ENCODE assay signal across 20 cellular contexts in genomic region chr3:136332302-136332701, GRCh38.
A peak's percentile ranks its signal among the peaks of the same experiment; 100 is the strongest.
DNase-seq lines count a peak whose midpoint lies in the region; ATAC-seq and TF ChIP-seq lines count a peak whose summit lies in the region.
"Had no signal": no experiment of that assay in that cellular context is flagged by ENCODE, and none has a peak within 500 bp of the region (broad histone marks: within the 10 kb centered on the region; RNA-seq: fewer than 3 reads in every experiment).

No MANE protein-coding gene starts in this region.

- H3K4me3 ChIP-seq in HCT116 (replicated peaks in 1 of 2; ENCODE audit: low read depth in 1 of 2, low read length in 2 of 2), result no peak overlapping the region
- H3K4me3 ChIP-seq: K562, SK-N-MC had no signal

- no peak overlapping the region for H3K4me3 Mint-ChIP-seq in activated CD4-positive, alpha-beta T cell treated with anti-CD3 and anti-CD28 coated beads, Interleukin-2, amount 10 ng/mL, durations not matched to agents 24 days and 14 days
- no peak overlapping the region for H3K4me3 Mint-ChIP-seq in activated T-helper 17 cell treated with anti-CD3 and anti-CD28 coated beads, Interleukin-2, amount 50 U/mL, for 72 hours
- H3K4me3 Mint-ChIP-seq in stimulated activated effector memory CD8-positive, alpha-beta T cell treated with anti-CD3 and anti-CD28 coated beads, Interleukin-12 subunit alpha, Interleukin-12 subunit beta, amount 100 ng/mL, for 72 hours, result no peak overlapping the region
- no peak overlapping the region for H3K4me3 Mint-ChIP-seq in MCF 10A (ENCODE audit: unreplicated experiment)
- H3K4me3 Mint-ChIP-seq: B cell had no signal

- no peaks in the 10 kb centered on the region for H3K9me2 ChIP-seq in HCT116 (ENCODE audit: insufficient read depth)

- H2AFZ ChIP-seq in HCT116 (ENCODE audit: low read depth, low read length, poor library complexity, severe bottlenecking), result no peak overlapping the region

- no peak for DNase-seq in activated CD4-positive, alpha-beta T cell treated with anti-CD3 and anti-CD28 coated beads, Interleukin-2, amount 10 ng/mL, durations not matched to agents 24 days and 14 days
- DNase-seq in activated CD4-positive, alpha-beta T cell treated with anti-CD3 and anti-CD28 coated beads, Interleukin-2, amount 50 U/mL, for 48 hours, result no peak
- DNase-seq in HCT116 (ENCODE audit: low read depth, low spot score) (no peak), MCF 10A (ENCODE audit: unreplicated experiment) (no peak)
- no peak for DNase-seq in stimulated activated effector memory CD8-positive, alpha-beta T cell treated with anti-CD3 and anti-CD28 coated beads, Interleukin-12 subunit alpha, Interleukin-12 subunit beta, amount 100 ng/mL, for 72 hours (ENCODE audit: low spot score in 2 of 2)
- DNase-seq: Caco-2; GDM1; NCI-H1105; NCI-H1694; NCI-H2081 treated with DMSO at 0.1 percent for 48 hours; NCI-H748 treated with DMSO at 0.1 percent for 48 hours; NK-92 treated with Interleukin-12 subunit alpha and Interleukin-12 subunit beta, amount 100 ng/mL, for 24 hours; SHP77 had no signal

- peaks cover 60% of the 10 kb centered on the region for H3K36me3 Mint-ChIP-seq in activated CD4-positive, alpha-beta T cell treated with anti-CD3 and anti-CD28 coated beads, Interleukin-2, amount 10 ng/mL, durations not matched to agents 24 days and 14 days (ENCODE audit: low read depth)
- peaks cover 75% of the 10 kb centered on the region for H3K36me3 Mint-ChIP-seq in activated T-helper 17 cell treated with anti-CD3 and anti-CD28 coated beads, Interleukin-2, amount 50 U/mL, for 72 hours (ENCODE audit: low read depth)
- H3K36me3 Mint-ChIP-seq in stimulated activated effector memory CD8-positive, alpha-beta T cell treated with anti-CD3 and anti-CD28 coated beads, Interleukin-12 subunit alpha, Interleukin-12 subunit beta, amount 100 ng/mL, for 72 hours, result peaks cover 52% of the 10 kb centered on the region
- peaks cover 60% of the 10 kb centered on the region for H3K36me3 Mint-ChIP-seq in MCF 10A (ENCODE audit: insufficient read depth, unreplicated experiment)

- no peaks in the 10 kb centered on the region for H4K20me1 ChIP-seq in HCT116 (ENCODE audit: insufficient read depth)

- no peak for TF ChIP-seq RAD21 in HCT116 (IDR thresholded peaks at IDR 0.05; ENCODE audit: low read depth)

- peak overlapping the region; percentile 4 for H3K27ac Mint-ChIP-seq in activated CD4-positive, alpha-beta T cell treated with anti-CD3 and anti-CD28 coated beads, Interleukin-2, amount 10 ng/mL, durations not matched to agents 24 days and 14 days
- H3K27ac Mint-ChIP-seq in activated T-helper 17 cell treated with anti-CD3 and anti-CD28 coated beads, Interleukin-2, amount 50 U/mL, for 72 hours, result peak overlapping the region; percentile 83
- peak overlapping the region; percentile 51 for H3K27ac Mint-ChIP-seq in stimulated activated effector memory CD8-positive, alpha-beta T cell treated with anti-CD3 and anti-CD28 coated beads, Interleukin-12 subunit alpha, Interleukin-12 subunit beta, amount 100 ng/mL, for 72 hours
- H3K27ac Mint-ChIP-seq in MCF 10A (ENCODE audit: low read depth, unreplicated experiment), result no peak overlapping the region
- H3K27ac Mint-ChIP-seq: B cell had no signal

- H3K9ac ChIP-seq in HCT116 (ENCODE audit: low read length), result no peak overlapping the region

- no peak overlapping the region for H3K4me2 ChIP-seq in HCT116 (ENCODE audit: low read length)

- RAD21 ChIA-PET in HCT116 (lab: Charles Lee; ENCODE audit: low non-redundant PET in 1 of 2, low total read pairs in 2 of 2, uncharacterized antibody in 2 of 2, unreplicated experiment in 2 of 2), result no interaction called here

- TF ChIP-seq POLR2A in HCT116 (IDR thresholded peaks at IDR 0.05; ENCODE audit: borderline replicate concordance, extremely low read depth, insufficient read depth, insufficient read length), result no peak

- no peaks in the 10 kb centered on the region for H3K4me1 ChIP-seq in HCT116 (ENCODE audit: control insufficient read depth in 1 of 2, insufficient read depth in 2 of 2, low read length in 2 of 2)
- H3K4me1 ChIP-seq: Caco-2 had no signal

- POLR2A ChIA-PET in HCT116 (lab: Charles Lee), result no interaction called here
- POLR2A ChIA-PET in MCF 10A (lab: Yijun Ruan, JAX), result interaction anchor here (1.0 kb wide), 1 partner anchor 13 kb away, joined by 3 read pairs; no protein-coding TSS in a partner anchor

- TF ChIP-seq CTCF in HCT116 (IDR thresholded peaks at IDR 0.05 in 2 of 3, conservative IDR thresholded peaks at IDR 0.05 in 1 of 3; ENCODE audit: borderline replicate concordance in 1 of 3, insufficient read depth in 1 of 3, low read depth in 2 of 3, low read length in 2 of 3) (no peak), MCF 10A (IDR thresholded peaks at IDR 0.05; ENCODE audit: unreplicated experiment) (no peak)

- H3K27me3 ChIP-seq in HCT116 (ENCODE audit: insufficient read depth, low read length), result no peaks in the 10 kb centered on the region

- no peaks in the 10 kb centered on the region for H3K36me3 ChIP-seq in HCT116 (ENCODE audit: control insufficient read depth in 1 of 2, insufficient read depth in 2 of 2, low read length in 2 of 2)

- no peaks in the 10 kb centered on the region for H3K9me3 Mint-ChIP-seq in activated CD4-positive, alpha-beta T cell treated with anti-CD3 and anti-CD28 coated beads, Interleukin-2, amount 10 ng/mL, durations not matched to agents 24 days and 14 days
- no peaks in the 10 kb centered on the region for H3K9me3 Mint-ChIP-seq in activated T-helper 17 cell treated with anti-CD3 and anti-CD28 coated beads, Interleukin-2, amount 50 U/mL, for 72 hours
- H3K9me3 Mint-ChIP-seq in stimulated activated effector memory CD8-positive, alpha-beta T cell treated with anti-CD3 and anti-CD28 coated beads, Interleukin-12 subunit alpha, Interleukin-12 subunit beta, amount 100 ng/mL, for 72 hours, result no peaks in the 10 kb centered on the region
- H3K9me3 Mint-ChIP-seq in MCF 10A (ENCODE audit: unreplicated experiment), result no peaks in the 10 kb centered on the region

- H3K27ac ChIP-seq in HCT116 (ENCODE audit: low read depth, low read length), result no peak overlapping the region
- H3K27ac ChIP-seq: 22Rv1, SK-N-MC had no signal

- TSS peak; percentile 21 for BruUV-seq in HCT116 (replicated peaks; lab: Mats Ljungman, UMichigan)
- no TSS peak for BruUV-seq in MCF 10A (replicated peaks; lab: Mats Ljungman, UMichigan)

- CTCF ChIA-PET in HCT116 (lab: Charles Lee) (no interaction called here), MCF 10A (lab: Yijun Ruan, JAX) (no interaction called here)

- H3K4me1 Mint-ChIP-seq in activated CD4-positive, alpha-beta T cell treated with anti-CD3 and anti-CD28 coated beads, Interleukin-2, amount 10 ng/mL, durations not matched to agents 24 days and 14 days, result peaks cover 6% of the 10 kb centered on the region
- H3K4me1 Mint-ChIP-seq in activated T-helper 17 cell treated with anti-CD3 and anti-CD28 coated beads, Interleukin-2, amount 50 U/mL, for 72 hours, result peaks cover 9% of the 10 kb centered on the region
- H3K4me1 Mint-ChIP-seq in stimulated activated effector memory CD8-positive, alpha-beta T cell treated with anti-CD3 and anti-CD28 coated beads, Interleukin-12 subunit alpha, Interleukin-12 subunit beta, amount 100 ng/mL, for 72 hours, result peaks cover 8% of the 10 kb centered on the region
- H3K4me1 Mint-ChIP-seq in MCF 10A (ENCODE audit: insufficient read depth, unreplicated experiment), result no peaks in the 10 kb centered on the region
- H3K4me1 Mint-ChIP-seq: B cell had no signal

- no peaks in the 10 kb centered on the region for H3K27me3 Mint-ChIP-seq in activated CD4-positive, alpha-beta T cell treated with anti-CD3 and anti-CD28 coated beads, Interleukin-2, amount 10 ng/mL, durations not matched to agents 24 days and 14 days
- H3K27me3 Mint-ChIP-seq in activated T-helper 17 cell treated with anti-CD3 and anti-CD28 coated beads, Interleukin-2, amount 50 U/mL, for 72 hours, result no peaks in the 10 kb centered on the region
- H3K27me3 Mint-ChIP-seq in MCF 10A (ENCODE audit: insufficient read depth, unreplicated experiment), result no peaks in the 10 kb centered on the region
- H3K27me3 Mint-ChIP-seq: B cell had no signal

- intact Hi-C loops in activated CD4-positive, alpha-beta T cell treated with anti-CD3 and anti-CD28 coated beads, Interleukin-2, amount 10 ng/mL, durations not matched to agents 24 days and 14 days (cut with micrococcal nuclease), result no loop called here
- intact Hi-C loops in HCT116 (cut with micrococcal nuclease), result no loop called here
- intact Hi-C loops in MCF 10A (cut with micrococcal nuclease), result no loop called here

- no peak for ATAC-seq in HCT116
- ATAC-seq in activated T-helper 17 cell treated with anti-CD3 and anti-CD28 coated beads, Interleukin-2, amount 50 U/mL, for 72 hours (replicated peaks), result peak; percentile 18
- peak; percentile 8 for ATAC-seq in stimulated activated effector memory CD8-positive, alpha-beta T cell treated with anti-CD3 and anti-CD28 coated beads, Interleukin-12 subunit alpha, Interleukin-12 subunit beta, amount 100 ng/mL, for 72 hours
- no peak for ATAC-seq in HG02588 (IDR thresholded peaks at IDR 0.05; ENCODE audit: unreplicated experiment)
- no peak for ATAC-seq in HG03520 (IDR thresholded peaks at IDR 0.05; ENCODE audit: unreplicated experiment)
- ATAC-seq: K562 had no signal

- H3K9me3 ChIP-seq in HCT116 (ENCODE audit: control insufficient read depth in 1 of 2, insufficient read depth in 1 of 2, low read depth in 1 of 2, low read length in 2 of 2), result no peaks in the 10 kb centered on the region
- H3K9me3 ChIP-seq: Caco-2 had no signal

- no peaks in the 10 kb centered on the region for H3K79me2 ChIP-seq in HCT116 (ENCODE audit: insufficient read depth, low read length)

TF ChIP-seq in HCT116, 20 proteins besides CTCF, POLR2A, EP300 and RAD21 (continues in another document):
- TF ChIP-seq POLR2AphosphoS5 (IDR thresholded peaks at IDR 0.05; ENCODE audit: low read depth, low read length) (no peak), ZFX (IDR thresholded peaks at IDR 0.05) (no peak), ZNF274 (IDR thresholded peaks at IDR 0.05; ENCODE audit: low read depth, low read length) (no peak), FOSL1 (IDR thresholded peaks at IDR 0.05; ENCODE audit: low read depth) (no peak), EZH2phosphoT487 (IDR thresholded peaks at IDR 0.05; ENCODE audit: borderline replicate concordance) (no peak), CEBPB (IDR thresholded peaks at IDR 0.05; ENCODE audit: low read depth) (no peak)

Comparison
In these comparisons a context has a peak if more than half of its experiments do, and no peak if none do; other contexts are left out.
1. ATAC-seq: peak in activated T-helper 17 cell treated with anti-CD3 and anti-CD28 coated beads, Interleukin-2, amount 50 U/mL, for 72 hours (single experiment) and stimulated activated effector memory CD8-positive, alpha-beta T cell treated with anti-CD3 and anti-CD28 coated beads, Interleukin-12 subunit alpha, Interleukin-12 subunit beta, amount 100 ng/mL, for 72 hours (single experiment); none in HCT116 (single experiment), HG02588 (single experiment) and HG03520 (single experiment).